9 cellular contexts compared by ENCODE assay signal in the genomic region with DNA sequence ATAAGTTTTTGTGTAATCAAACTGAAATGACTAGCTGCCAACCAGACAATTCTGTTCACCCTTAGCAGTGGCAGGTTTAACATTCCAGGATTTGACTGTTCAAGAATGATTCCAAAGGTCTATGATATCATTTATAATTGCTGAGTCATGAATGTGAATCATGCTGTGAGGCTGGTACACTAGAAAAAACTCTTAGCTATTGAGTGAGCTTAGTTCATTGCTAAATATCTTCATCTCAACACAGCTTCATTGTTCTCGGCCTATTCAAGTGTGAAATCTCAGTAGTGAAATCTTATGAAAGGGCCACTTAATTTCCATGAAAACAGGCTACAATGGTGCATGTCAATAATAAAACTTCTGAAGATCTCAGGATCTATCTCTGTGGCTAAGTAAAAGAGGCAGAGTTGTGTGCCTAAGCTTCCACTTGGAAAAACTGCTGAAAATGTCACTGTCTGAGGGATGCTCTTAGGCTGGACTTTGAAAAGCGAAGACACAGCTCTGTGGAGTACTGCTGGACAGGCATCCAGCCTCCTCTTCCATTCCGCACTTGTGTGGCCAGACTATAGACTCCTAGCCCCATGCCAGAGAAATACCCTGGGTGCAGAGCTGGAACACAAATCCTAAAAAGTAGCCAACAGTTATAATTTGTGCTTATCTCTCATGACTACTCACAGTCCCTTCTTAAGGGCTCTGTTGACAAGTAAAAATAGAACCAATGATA. TPM values are rescaled to one million over a fixed set of nuclear protein-coding genes. Genes with fewer than 3 reads are reported as not detected.
A peak's percentile ranks its signal among the peaks of the same experiment; 100 is the strongest.
DNase-seq lines count a peak whose midpoint lies in the region; ATAC-seq and TF ChIP-seq lines count a peak whose summit lies in the region.
"Had no signal": no experiment of that assay in that cellular context is flagged by ENCODE, and none has a peak within 500 bp of the region (broad histone marks: within the 10 kb centered on the region; RNA-seq: fewer than 3 reads in every experiment).

No MANE protein-coding gene starts in this region.

- ATAC-seq in SK-N-SH treated with all-trans-retinoic acid at 6 μM for 48 hours (peak; percentile 91), HG03135 (IDR thresholded peaks at IDR 0.05; ENCODE audit: unreplicated experiment) (no peak)

- peak; percentile 37 for DNase-seq in H4 (ENCODE audit: low spot score)
- DNase-seq in fibroblast of the conjunctiva (ENCODE audit: low read depth): peak; percentile 70
- DNase-seq in retina: peak; percentile 18
- no peak for DNase-seq in NCI-H524 treated with DMSO at 0.1 percent for 48 hours (lab: John Stamatoyannopoulos, UW)
- DNase-seq in NCI-H1417 treated with DMSO at 0.1 percent for 48 hours (lab: John Stamatoyannopoulos, UW): no peak
- no peak for DNase-seq in cerebellum (ENCODE audit: low spot score)
- DNase-seq: lower lobe of right lung had no signal

TF ChIP-seq in SK-N-SH treated with all-trans-retinoic acid at 6 μM for 48 hours, 23 proteins besides CTCF, POLR2A, EP300 and RAD21:
- TF ChIP-seq, protein P1, sequence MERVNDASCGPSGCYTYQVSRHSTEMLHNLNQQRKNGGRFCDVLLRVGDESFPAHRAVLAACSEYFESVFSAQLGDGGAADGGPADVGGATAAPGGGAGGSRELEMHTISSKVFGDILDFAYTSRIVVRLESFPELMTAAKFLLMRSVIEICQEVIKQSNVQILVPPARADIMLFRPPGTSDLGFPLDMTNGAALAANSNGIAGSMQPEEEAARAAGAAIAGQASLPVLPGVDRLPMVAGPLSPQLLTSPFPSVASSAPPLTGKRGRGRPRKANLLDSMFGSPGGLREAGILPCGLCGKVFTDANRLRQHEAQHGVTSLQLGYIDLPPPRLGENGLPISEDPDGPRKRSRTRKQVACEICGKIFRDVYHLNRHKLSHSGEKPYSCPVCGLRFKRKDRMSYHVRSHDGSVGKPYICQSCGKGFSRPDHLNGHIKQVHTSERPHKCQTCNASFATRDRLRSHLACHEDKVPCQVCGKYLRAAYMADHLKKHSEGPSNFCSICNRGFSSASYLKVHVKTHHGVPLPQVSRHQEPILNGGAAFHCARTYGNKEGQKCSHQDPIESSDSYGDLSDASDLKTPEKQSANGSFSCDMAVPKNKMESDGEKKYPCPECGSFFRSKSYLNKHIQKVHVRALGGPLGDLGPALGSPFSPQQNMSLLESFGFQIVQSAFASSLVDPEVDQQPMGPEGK (CRISPR knock-in tag; IDR thresholded peaks at IDR 0.05; ENCODE audit: borderline replicate concordance): peak; percentile 66; the same call in 1 of the 2 replicates
- TF ChIP-seq ZC3H10 (CRISPR knock-in tag; IDR thresholded peaks at IDR 0.05) (0 out of 2 replicates have a peak, but pooled peaks have one; percentile 42), TSHZ2 (CRISPR knock-in tag; IDR thresholded peaks at IDR 0.05) (no peak), PPARA (CRISPR knock-in tag; IDR thresholded peaks at IDR 0.05; ENCODE audit: borderline replicate concordance) (no peak), CREB5 (CRISPR knock-in tag; IDR thresholded peaks at IDR 0.05; ENCODE audit: low read depth) (peak; percentile 57; the same call in 1 of the 2 replicates), ISL1 (CRISPR knock-in tag; IDR thresholded peaks at IDR 0.05) (peak; percentile 54)

RNA-seq across cellular contexts. Expression of gene AQP11, which starts 12.8 kb away (rescaled TPM):
- total RNA-seq in H4 (2014; rRNA removed; shearing (Covaris generic)): 0.39 and 1.4 TPM in 2 replicates
- 6.5 TPM for total RNA-seq in cerebellum

RNA-seq across cellular contexts. Expression of gene CLNS1A, which starts 35.0 kb away (rescaled TPM):
- total RNA-seq in H4 (2014; rRNA removed; shearing (Covaris generic)): 215 and 268 TPM in 2 replicates
- 136 TPM for total RNA-seq in cerebellum

Comparison
In these comparisons a context has a peak if more than half of its experiments do, and no peak if none do; other contexts are left out.
1. DNase-seq: peak in H4 (single experiment), fibroblast of the conjunctiva (single experiment) and retina (single experiment); none in NCI-H524 treated with DMSO at 0.1 percent for 48 hours (single experiment), NCI-H1417 treated with DMSO at 0.1 percent for 48 hours (single experiment) and cerebellum (single experiment).